8 cellular contexts compared by ENCODE assay signal in genomic region chrX:21840199-21840557, GRCh38. TPM values are rescaled to one million over a fixed set of nuclear protein-coding genes. Genes with fewer than 3 reads are reported as not detected.
A peak's percentile ranks its signal among the peaks of the same experiment; 100 is the strongest.
DNase-seq lines count a peak whose midpoint lies in the region; ATAC-seq and TF ChIP-seq lines count a peak whose summit lies in the region.

No MANE protein-coding gene starts in this region.

- peak overlapping the region; percentile 48 to 93 (median 72) for H3K4me3 ChIP-seq in heart left ventricle
- H3K4me3 ChIP-seq in HUES48 (ENCODE audit: low read depth, low read length) = peak overlapping the region; percentile 68
- peak overlapping the region; percentile 47 for H3K4me3 ChIP-seq in lower leg skin (ENCODE audit: low read depth, poor library complexity, severe bottlenecking)

- TF ChIP-seq POLR2A in heart left ventricle (IDR thresholded peaks at IDR 0.05) (no peak), lower leg skin (IDR thresholded peaks at IDR 0.05) (no peak)

- H3K9me3 ChIP-seq in heart left ventricle (no peaks in the 10 kb centered on the region), HUES48 (ENCODE audit: control insufficient read depth, insufficient read depth, low read length) (no peaks in the 10 kb centered on the region)

- H3K27me3 ChIP-seq in heart left ventricle (peaks cover 0 to 5% (median 0%) of the 10 kb centered on the region in 9 donors), HUES48 (ENCODE audit: control insufficient read depth, insufficient read depth, low read length) (no peaks in the 10 kb centered on the region)

- H3K9ac ChIP-seq in HUES48 (ENCODE audit: low read depth, low read length) = peak overlapping the region; percentile 80

- H3K27ac ChIP-seq in heart left ventricle = peak overlapping the region in 11 of 12 donors; percentile 63 to 86 (median 82)
- H3K27ac ChIP-seq in HUES48 (ENCODE audit: low read depth, low read length) = peak overlapping the region; percentile 62
- peak overlapping the region; percentile 71 for H3K27ac ChIP-seq in temporal lobe (ENCODE audit: low read depth, low read length)

- H3K4me1 ChIP-seq in heart left ventricle (peaks cover 0 to 19% (median 3%) of the 10 kb centered on the region in 12 donors), HUES48 (ENCODE audit: control insufficient read depth, insufficient read depth, low read length) (peaks cover 11% of the 10 kb centered on the region)

- no peak for ATAC-seq in heart left ventricle
- ATAC-seq in left cardiac atrium = no peak

- H3K36me3 ChIP-seq in heart left ventricle = peaks cover 0 to 21% (median 6%) of the 10 kb centered on the region in 9 donors
- H3K36me3 ChIP-seq in HUES48 (ENCODE audit: control insufficient read depth, insufficient read depth, low read length) = peaks cover 9% of the 10 kb centered on the region; the same call in 1 of the 2 replicates

- DNase-seq in heart left ventricle (no peak), left cardiac atrium (no peak), amniotic epithelial cell (ENCODE audit: low read depth) (peak; percentile 20), lower leg skin (ENCODE audit: low spot score in 2 of 2) (no peak), NCI-H1092 treated with DMSO at 0.1 percent for 48 hours (lab: John Stamatoyannopoulos, UW) (no peak), GDM1 (lab: John Stamatoyannopoulos, UW) (no peak)

- no peak for TF ChIP-seq CTCF in heart left ventricle (IDR thresholded peaks at IDR 0.05)
- TF ChIP-seq CTCF in lower leg skin (IDR thresholded peaks at IDR 0.05) = no peak

- WGBS in heart left ventricle, 4 donors = 4 to 43% (median 23%) methylated on average over 7 of the region's 7 CpGs
- WGBS in lower leg skin, 2 donors = 5 to 30% methylated on average over 7 of the region's 7 CpGs

- intact Hi-C loops in heart left ventricle (cut with DNase I) = loop anchor here in 3 of 10 donors (10.0 kb wide), 2 partner anchors 105 to 135 kb away; partner anchors contain the start of gene SMS (in 1 of the 3)
- intact Hi-C loops in left cardiac atrium (cut with DNase I) = no loop called here
- intact Hi-C loops in lower leg skin (cut with DNase I; ENCODE audit: low total_unique reads) = no loop called here

RNA-seq across cellular contexts. Expression of gene MBTPS2, which starts 0.8 kb away (rescaled TPM):
- total RNA-seq in heart left ventricle (10 to 100 TPM in 7 of 9 donors, 1 to 10 TPM in 2; 7.5 to 14.8 (median 11.7) TPM), left cardiac atrium (10 to 100 TPM in 1 of 2 donors, 1 to 10 TPM in 1; 8.8 to 12.5 TPM), lower leg skin (1 to 10 TPM; 4.8 to 7.0 (median 5.9) TPM), temporal lobe (15.5 TPM)
- 10 to 100 TPM in 1 of 2 donors, 1 to 10 TPM in 1; 2.6 to 10.1 TPM for polyA plus RNA-seq in heart left ventricle

RNA-seq across cellular contexts. Expression of gene YY2, which starts 15.6 kb away (rescaled TPM):
- total RNA-seq in heart left ventricle (1 to 10 TPM in 2 of 9 donors, under 1 TPM in 7; 0.38 to 1.2 (median 0.56) TPM), left cardiac atrium (under 1 TPM; 0.35 to 0.79 TPM), lower leg skin (1 to 10 TPM in 3 of 4 donors, under 1 TPM in 1; 0.42 to 2.6 (median 1.7) TPM), temporal lobe (0.98 TPM)
- under 1 TPM; 0.65 to 0.80 TPM for polyA plus RNA-seq in heart left ventricle
